ENCODE assay signal across 19 cellular contexts in the genomic region with DNA sequence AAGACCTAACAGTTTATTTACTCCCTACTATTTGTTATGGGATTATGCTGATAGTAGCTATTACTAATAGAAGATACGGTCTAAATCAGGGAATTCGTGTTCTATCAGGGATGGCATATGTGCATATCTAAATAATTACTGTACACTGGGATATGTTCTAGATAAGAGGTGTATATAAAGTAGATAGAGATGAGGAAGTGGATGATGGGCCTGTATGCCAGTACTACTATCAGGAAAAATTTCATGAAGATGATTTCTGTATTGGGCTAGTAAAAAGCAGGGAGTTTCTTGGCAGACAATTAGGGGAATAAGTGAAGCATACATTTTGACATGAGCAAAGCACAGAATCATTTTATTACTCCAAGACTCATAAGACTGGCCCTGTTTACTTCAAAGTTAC.
"Had no signal": no experiment of that assay in that cellular context is flagged by ENCODE, and none has a peak within 500 bp of the region (broad histone marks: within the 10 kb centered on the region; RNA-seq: fewer than 3 reads in every experiment).

No MANE protein-coding gene starts in this region.

- H3K27me3 Mint-ChIP-seq: stimulated activated naive B cell treated with anti-CD40 and anti-IgM and Interleukin-4, amounts not matched to agents 10 μg/mL and 1 μg/mL and 100 μg/mL, for 72 hours; type B pancreatic cell had no signal

- DNase-seq: activated CD4-positive, alpha-beta T cell treated with anti-CD3 and anti-CD28 coated beads, Interleukin-2, amount 50 U/mL, for 4 hours; activated gamma-delta T cell treated with Interleukin-2 at 50 U/mL for 16 hours; activated naive CD8-positive, alpha-beta T cell treated with anti-CD3 and anti-CD28 coated beads, Interleukin-2, amount 10 ng/mL, durations not matched to agents 7 days and 5 days; activated T-cell treated with anti-CD3 and anti-CD28 coated beads, Interleukin-2, amount 50 U/mL, for 4 hours; aorta; esophagus squamous epithelium; heart left ventricle; right cardiac atrium; spleen; stimulated activated CD4-positive, alpha-beta T cell treated with anti-CD3 and anti-CD28 coated beads, Interleukin-1b, Interleukin-23, amount 100 ng/mL, for 48 hours; stimulated activated naive B cell treated with anti-CD40 and anti-IgM and Interleukin-4, amounts not matched to agents 10 μg/mL and 1 μg/mL and 100 μg/mL, for 72 hours; substantia nigra had no signal

- H3K36me3 ChIP-seq: esophagus squamous epithelium, heart left ventricle, spleen had no signal

- H3K27ac ChIP-seq: esophagus squamous epithelium, heart left ventricle had no signal

- H3K4me3 Mint-ChIP-seq: activated naive CD8-positive, alpha-beta T cell treated with anti-CD3 and anti-CD28 coated beads, Interleukin-2, amount 10 ng/mL, durations not matched to agents 7 days and 5 days; activated T-cell treated with anti-CD3 and anti-CD28 coated beads, Interleukin-2, amount 50 U/mL, for 4 hours; stimulated activated naive B cell treated with anti-CD40 and anti-IgM and Interleukin-4, amounts not matched to agents 10 μg/mL and 1 μg/mL and 100 μg/mL, for 72 hours; T-helper 1 cell treated with Interleukin-12 subunit alpha and Interleukin-12 subunit beta and Interleukin-4 antibody, amounts not matched to agents 30 μg/mL and 1 μg/mL, for 36 hours; type B pancreatic cell had no signal

- FAIRE-seq: colon, frontal cortex, islet of Langerhans had no signal

- H3K27ac Mint-ChIP-seq: activated naive CD8-positive, alpha-beta T cell treated with anti-CD3 and anti-CD28 coated beads, Interleukin-2, amount 10 ng/mL, durations not matched to agents 7 days and 5 days; stimulated activated naive B cell treated with anti-CD40 and anti-IgM and Interleukin-4, amounts not matched to agents 10 μg/mL and 1 μg/mL and 100 μg/mL, for 72 hours; T-helper 1 cell treated with Interleukin-12 subunit alpha and Interleukin-12 subunit beta and Interleukin-4 antibody, amounts not matched to agents 30 μg/mL and 1 μg/mL, for 36 hours; type B pancreatic cell had no signal

- H3K9me3 ChIP-seq: esophagus squamous epithelium, heart left ventricle, spleen had no signal

- H3K4me3 ChIP-seq: esophagus squamous epithelium, heart left ventricle, spleen had no signal

- H3K27me3 ChIP-seq: esophagus squamous epithelium, heart left ventricle, spleen had no signal

- ATAC-seq: activated CD4-positive, CD25-positive, alpha-beta regulatory T cell treated with anti-CD3 and anti-CD28 coated beads, Interleukin-2, amount 50 U/mL, for 24 hours; activated T-cell treated with anti-CD3 and anti-CD28 coated beads, Interleukin-2, amount 50 U/mL, for 4 hours; heart left ventricle; left lobe of liver; right cardiac atrium; stimulated activated naive B cell treated with anti-CD40 and anti-IgM and Interleukin-4, amounts not matched to agents 10 μg/mL and 1 μg/mL and 100 μg/mL, for 72 hours had no signal

- H3K9me3 Mint-ChIP-seq: activated naive CD8-positive, alpha-beta T cell treated with anti-CD3 and anti-CD28 coated beads, Interleukin-2, amount 10 ng/mL, durations not matched to agents 7 days and 5 days; activated T-cell treated with anti-CD3 and anti-CD28 coated beads, Interleukin-2, amount 50 U/mL, for 4 hours; stimulated activated naive B cell treated with anti-CD40 and anti-IgM and Interleukin-4, amounts not matched to agents 10 μg/mL and 1 μg/mL and 100 μg/mL, for 72 hours; T-helper 1 cell treated with Interleukin-12 subunit alpha and Interleukin-12 subunit beta and Interleukin-4 antibody, amounts not matched to agents 30 μg/mL and 1 μg/mL, for 36 hours had no signal
